ENCODE assay signal across 9 cellular contexts in the genomic region with DNA sequence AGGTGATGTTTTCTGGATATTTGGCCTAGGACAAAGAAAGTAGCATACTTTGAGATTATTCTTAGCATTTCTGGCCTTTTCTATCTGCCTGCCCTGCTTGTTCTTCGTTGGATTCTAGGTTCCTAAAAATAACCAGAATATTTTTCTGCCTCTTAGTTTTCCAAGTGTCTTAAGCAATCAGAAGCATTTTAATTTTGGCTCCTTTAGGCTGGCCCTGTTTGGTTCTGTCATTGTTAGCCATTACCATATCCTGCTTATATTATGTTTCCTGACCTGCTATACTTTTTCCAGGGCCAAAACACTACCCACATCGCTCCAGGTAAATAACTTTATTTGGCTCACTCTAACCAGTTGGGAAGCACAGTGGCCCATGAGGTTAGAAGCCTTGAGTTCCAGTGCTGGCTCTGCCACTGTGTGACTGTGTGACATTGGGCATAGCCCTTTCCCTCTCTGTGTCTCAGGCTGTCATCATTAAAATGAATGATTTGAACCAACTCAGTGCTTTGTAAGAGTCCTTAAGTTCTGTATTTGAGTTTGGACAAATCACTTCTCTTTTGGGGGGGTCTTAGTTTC.
DNase-seq lines count a peak whose midpoint lies in the region; ATAC-seq and TF ChIP-seq lines count a peak whose summit lies in the region.
"Had no signal": no experiment of that assay in that cellular context is flagged by ENCODE, and none has a peak within 500 bp of the region (broad histone marks: within the 10 kb centered on the region; RNA-seq: fewer than 3 reads in every experiment).

No MANE protein-coding gene starts in this region.

- no peaks in the 10 kb centered on the region for H3K36me3 ChIP-seq in BLaER1

- no peaks in the 10 kb centered on the region for H3K27me3 Mint-ChIP-seq in nephron (ENCODE audit: low read depth)

- H3K4me1 ChIP-seq in BLaER1: peaks cover 85% of the 10 kb centered on the region

- no peak overlapping the region for H3K4me3 Mint-ChIP-seq in nephron

- H3K27ac ChIP-seq in BLaER1 (peak overlapping the region; percentile 61), cingulate gyrus (ENCODE audit: low read depth, low read length) (peak overlapping the region; percentile 42)

- peak overlapping the region; percentile 84 for H3K4me2 ChIP-seq in BLaER1

- H3K9me3 ChIP-seq in BLaER1: no peaks in the 10 kb centered on the region

- H3K27ac Mint-ChIP-seq in nephron: peak overlapping the region; percentile 46 to 88 (median 81)

- H3K36me3 Mint-ChIP-seq in nephron (ENCODE audit: low read depth): no peaks in the 10 kb centered on the region

- no peaks in the 10 kb centered on the region for H3K27me3 ChIP-seq in BLaER1

- peaks cover 47% of the 10 kb centered on the region for H3K4me1 Mint-ChIP-seq in nephron

- no peaks in the 10 kb centered on the region for H4K20me1 ChIP-seq in BLaER1

- no peak for DNase-seq in NCI-H345 (lab: John Stamatoyannopoulos, UW)
- DNase-seq in MV-4-11 (lab: John Stamatoyannopoulos, UW): no peak
- DNase-seq in SIG-M5 treated with dmso at 0.1 percent for 504 hours (lab: John Stamatoyannopoulos, UW; ENCODE audit: unreplicated experiment): no peak
- no peak for DNase-seq in stimulated activated CD4-positive, alpha-beta T cell treated with anti-CD3 and anti-CD28 coated beads, Interleukin-2, amount 100 ng/mL, for 24 hours
- DNase-seq: islet precursor cell had no signal

- no peak overlapping the region; the same call in 1 of the 2 replicates for H3K4me3 ChIP-seq in BLaER1

- TF ChIP-seq CTCF in nephron (IDR thresholded peaks at IDR 0.05; ENCODE audit: unreplicated experiment in 3 of 3): no peak

- ATAC-seq in HG03135 (IDR thresholded peaks at IDR 0.05; ENCODE audit: unreplicated experiment): peak; percentile 5

- H3K9ac ChIP-seq in BLaER1: no peak overlapping the region; the same call in 1 of the 2 replicates

- no peaks in the 10 kb centered on the region for H3K9me3 Mint-ChIP-seq in nephron
